In the genomic region with DNA sequence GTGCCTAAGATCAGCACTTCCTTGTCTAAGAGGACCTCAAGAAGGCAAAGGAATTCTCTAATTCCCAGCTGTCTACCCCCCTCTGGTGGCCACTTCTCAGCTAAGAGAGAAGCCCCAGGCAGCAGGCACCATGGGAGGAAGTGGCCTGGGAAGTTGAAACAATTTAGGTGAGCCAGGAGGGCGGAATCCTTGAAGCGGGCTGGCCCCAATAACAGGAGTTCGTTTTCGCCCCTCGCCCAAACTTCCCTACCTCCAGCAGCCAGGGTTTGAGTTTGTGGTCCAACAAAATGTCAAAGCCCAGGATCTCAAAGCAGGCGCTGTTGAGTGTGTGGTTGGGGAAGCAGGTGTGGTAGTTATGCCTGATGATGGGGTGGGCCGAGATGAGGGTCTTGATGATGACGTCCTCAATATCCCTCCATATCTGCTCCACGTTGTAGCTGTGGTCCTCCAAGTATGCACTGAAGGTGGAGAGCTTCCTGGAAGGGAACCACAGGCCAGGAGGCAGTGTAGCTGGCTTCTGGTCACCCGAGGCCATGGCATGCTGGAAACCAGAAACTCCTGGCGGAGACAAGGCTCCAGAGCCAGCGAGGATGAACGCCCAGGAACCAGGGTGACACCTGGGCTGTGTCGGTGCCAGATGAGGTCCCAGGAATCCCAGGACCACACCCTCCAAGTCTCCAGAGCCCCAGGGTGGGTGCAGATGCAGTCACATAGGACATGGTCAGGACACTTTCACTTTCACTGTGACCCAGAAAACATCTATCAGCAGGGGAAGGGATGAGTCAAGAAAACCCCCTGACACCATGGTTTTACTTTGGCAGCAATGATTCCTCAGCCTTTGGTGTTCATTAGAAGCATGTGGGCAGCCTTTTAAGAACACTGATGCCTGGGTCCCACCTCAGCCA, we compare ENCODE assay signal across 1 cellular context.
TF ChIP-seq lines count a peak whose summit lies in the region.

No MANE protein-coding gene starts in this region.

TF ChIP-seq in HepG2, 621 proteins besides CTCF, POLR2A, EP300 and RAD21 (continued from another document and continues in another):
- TF ChIP-seq, protein P1, sequence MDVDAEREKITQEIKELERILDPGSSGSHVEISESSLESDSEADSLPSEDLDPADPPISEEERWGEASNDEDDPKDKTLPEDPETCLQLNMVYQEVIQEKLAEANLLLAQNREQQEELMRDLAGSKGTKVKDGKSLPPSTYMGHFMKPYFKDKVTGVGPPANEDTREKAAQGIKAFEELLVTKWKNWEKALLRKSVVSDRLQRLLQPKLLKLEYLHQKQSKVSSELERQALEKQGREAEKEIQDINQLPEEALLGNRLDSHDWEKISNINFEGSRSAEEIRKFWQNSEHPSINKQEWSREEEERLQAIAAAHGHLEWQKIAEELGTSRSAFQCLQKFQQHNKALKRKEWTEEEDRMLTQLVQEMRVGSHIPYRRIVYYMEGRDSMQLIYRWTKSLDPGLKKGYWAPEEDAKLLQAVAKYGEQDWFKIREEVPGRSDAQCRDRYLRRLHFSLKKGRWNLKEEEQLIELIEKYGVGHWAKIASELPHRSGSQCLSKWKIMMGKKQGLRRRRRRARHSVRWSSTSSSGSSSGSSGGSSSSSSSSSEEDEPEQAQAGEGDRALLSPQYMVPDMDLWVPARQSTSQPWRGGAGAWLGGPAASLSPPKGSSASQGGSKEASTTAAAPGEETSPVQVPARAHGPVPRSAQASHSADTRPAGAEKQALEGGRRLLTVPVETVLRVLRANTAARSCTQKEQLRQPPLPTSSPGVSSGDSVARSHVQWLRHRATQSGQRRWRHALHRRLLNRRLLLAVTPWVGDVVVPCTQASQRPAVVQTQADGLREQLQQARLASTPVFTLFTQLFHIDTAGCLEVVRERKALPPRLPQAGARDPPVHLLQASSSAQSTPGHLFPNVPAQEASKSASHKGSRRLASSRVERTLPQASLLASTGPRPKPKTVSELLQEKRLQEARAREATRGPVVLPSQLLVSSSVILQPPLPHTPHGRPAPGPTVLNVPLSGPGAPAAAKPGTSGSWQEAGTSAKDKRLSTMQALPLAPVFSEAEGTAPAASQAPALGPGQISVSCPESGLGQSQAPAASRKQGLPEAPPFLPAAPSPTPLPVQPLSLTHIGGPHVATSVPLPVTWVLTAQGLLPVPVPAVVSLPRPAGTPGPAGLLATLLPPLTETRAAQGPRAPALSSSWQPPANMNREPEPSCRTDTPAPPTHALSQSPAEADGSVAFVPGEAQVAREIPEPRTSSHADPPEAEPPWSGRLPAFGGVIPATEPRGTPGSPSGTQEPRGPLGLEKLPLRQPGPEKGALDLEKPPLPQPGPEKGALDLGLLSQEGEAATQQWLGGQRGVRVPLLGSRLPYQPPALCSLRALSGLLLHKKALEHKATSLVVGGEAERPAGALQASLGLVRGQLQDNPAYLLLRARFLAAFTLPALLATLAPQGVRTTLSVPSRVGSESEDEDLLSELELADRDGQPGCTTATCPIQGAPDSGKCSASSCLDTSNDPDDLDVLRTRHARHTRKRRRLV (CRISPR knock-in tag; IDR thresholded peaks at IDR 0.05): no peak
- TF ChIP-seq, protein P2, sequence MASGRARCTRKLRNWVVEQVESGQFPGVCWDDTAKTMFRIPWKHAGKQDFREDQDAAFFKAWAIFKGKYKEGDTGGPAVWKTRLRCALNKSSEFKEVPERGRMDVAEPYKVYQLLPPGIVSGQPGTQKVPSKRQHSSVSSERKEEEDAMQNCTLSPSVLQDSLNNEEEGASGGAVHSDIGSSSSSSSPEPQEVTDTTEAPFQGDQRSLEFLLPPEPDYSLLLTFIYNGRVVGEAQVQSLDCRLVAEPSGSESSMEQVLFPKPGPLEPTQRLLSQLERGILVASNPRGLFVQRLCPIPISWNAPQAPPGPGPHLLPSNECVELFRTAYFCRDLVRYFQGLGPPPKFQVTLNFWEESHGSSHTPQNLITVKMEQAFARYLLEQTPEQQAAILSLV (CRISPR knock-in tag; IDR thresholded peaks at IDR 0.05; ENCODE audit: borderline replicate concordance): peak; percentile 60; the same call in 1 of the 2 replicates
- TF ChIP-seq MAFF (IDR thresholded peaks at IDR 0.05; ENCODE audit: low read depth, low read length) (no peak), HOXD1 (CRISPR knock-in tag; IDR thresholded peaks at IDR 0.05) (peak; percentile 7; the same call in 1 of the 2 replicates), ZNF747 (CRISPR knock-in tag; IDR thresholded peaks at IDR 0.05; ENCODE audit: borderline replicate concordance) (no peak), ZKSCAN8 (CRISPR knock-in tag; IDR thresholded peaks at IDR 0.05; ENCODE audit: borderline replicate concordance) (0 out of 2 replicates have a peak, but pooled peaks have one; percentile 17), PRMT3 (CRISPR knock-in tag; IDR thresholded peaks at IDR 0.05; ENCODE audit: borderline replicate concordance, low read depth) (peak; percentile 23; the same call in 1 of the 2 replicates), GATAD1 (CRISPR knock-in tag; IDR thresholded peaks at IDR 0.05) (peak; percentile 35; the same call in 1 of the 2 replicates), ZNF432 (CRISPR knock-in tag; IDR thresholded peaks at IDR 0.05; ENCODE audit: borderline replicate concordance) (no peak), ATAD3A (CRISPR knock-in tag; IDR thresholded peaks at IDR 0.05) (no peak), ZNF761 (CRISPR knock-in tag; conservative IDR thresholded peaks at IDR 0.05) (0 out of 2 replicates have a peak, but pooled peaks have one; percentile 60), IKZF4 (CRISPR knock-in tag; IDR thresholded peaks at IDR 0.05; ENCODE audit: borderline replicate concordance, low read depth, not compliant biosample characterization) (peak; percentile 38), GTF2F1 (IDR thresholded peaks at IDR 0.05; ENCODE audit: low read length) (no peak), PAX8 (CRISPR knock-in tag; IDR thresholded peaks at IDR 0.05; ENCODE audit: borderline replicate concordance) (0 out of 2 replicates have a peak, but pooled peaks have one; percentile 66), ZNF773 (CRISPR knock-in tag; IDR thresholded peaks at IDR 0.05; ENCODE audit: borderline replicate concordance) (peak; percentile 56; the same call in 1 of the 2 replicates), ZC3H13 (CRISPR knock-in tag; IDR thresholded peaks at IDR 0.05) (no peak), GLI4 (CRISPR knock-in tag; IDR thresholded peaks at IDR 0.05; ENCODE audit: borderline replicate concordance) (peak; percentile 68), NCOR1 (IDR thresholded peaks at IDR 0.05; ENCODE audit: borderline replicate concordance, low read length) (no peak), CBFB (CRISPR knock-in tag; IDR thresholded peaks at IDR 0.05) (no peak), CENPT (CRISPR knock-in tag; IDR thresholded peaks at IDR 0.05; ENCODE audit: low read depth) (0 out of 2 replicates have a peak, but pooled peaks have one; percentile 46), ZNF260 (CRISPR knock-in tag; IDR thresholded peaks at IDR 0.05; ENCODE audit: borderline replicate concordance, low read depth) (no peak), KLF9 (CRISPR knock-in tag; IDR thresholded peaks at IDR 0.05; ENCODE audit: low read depth) (no peak)
- TF ChIP-seq, protein P3, sequence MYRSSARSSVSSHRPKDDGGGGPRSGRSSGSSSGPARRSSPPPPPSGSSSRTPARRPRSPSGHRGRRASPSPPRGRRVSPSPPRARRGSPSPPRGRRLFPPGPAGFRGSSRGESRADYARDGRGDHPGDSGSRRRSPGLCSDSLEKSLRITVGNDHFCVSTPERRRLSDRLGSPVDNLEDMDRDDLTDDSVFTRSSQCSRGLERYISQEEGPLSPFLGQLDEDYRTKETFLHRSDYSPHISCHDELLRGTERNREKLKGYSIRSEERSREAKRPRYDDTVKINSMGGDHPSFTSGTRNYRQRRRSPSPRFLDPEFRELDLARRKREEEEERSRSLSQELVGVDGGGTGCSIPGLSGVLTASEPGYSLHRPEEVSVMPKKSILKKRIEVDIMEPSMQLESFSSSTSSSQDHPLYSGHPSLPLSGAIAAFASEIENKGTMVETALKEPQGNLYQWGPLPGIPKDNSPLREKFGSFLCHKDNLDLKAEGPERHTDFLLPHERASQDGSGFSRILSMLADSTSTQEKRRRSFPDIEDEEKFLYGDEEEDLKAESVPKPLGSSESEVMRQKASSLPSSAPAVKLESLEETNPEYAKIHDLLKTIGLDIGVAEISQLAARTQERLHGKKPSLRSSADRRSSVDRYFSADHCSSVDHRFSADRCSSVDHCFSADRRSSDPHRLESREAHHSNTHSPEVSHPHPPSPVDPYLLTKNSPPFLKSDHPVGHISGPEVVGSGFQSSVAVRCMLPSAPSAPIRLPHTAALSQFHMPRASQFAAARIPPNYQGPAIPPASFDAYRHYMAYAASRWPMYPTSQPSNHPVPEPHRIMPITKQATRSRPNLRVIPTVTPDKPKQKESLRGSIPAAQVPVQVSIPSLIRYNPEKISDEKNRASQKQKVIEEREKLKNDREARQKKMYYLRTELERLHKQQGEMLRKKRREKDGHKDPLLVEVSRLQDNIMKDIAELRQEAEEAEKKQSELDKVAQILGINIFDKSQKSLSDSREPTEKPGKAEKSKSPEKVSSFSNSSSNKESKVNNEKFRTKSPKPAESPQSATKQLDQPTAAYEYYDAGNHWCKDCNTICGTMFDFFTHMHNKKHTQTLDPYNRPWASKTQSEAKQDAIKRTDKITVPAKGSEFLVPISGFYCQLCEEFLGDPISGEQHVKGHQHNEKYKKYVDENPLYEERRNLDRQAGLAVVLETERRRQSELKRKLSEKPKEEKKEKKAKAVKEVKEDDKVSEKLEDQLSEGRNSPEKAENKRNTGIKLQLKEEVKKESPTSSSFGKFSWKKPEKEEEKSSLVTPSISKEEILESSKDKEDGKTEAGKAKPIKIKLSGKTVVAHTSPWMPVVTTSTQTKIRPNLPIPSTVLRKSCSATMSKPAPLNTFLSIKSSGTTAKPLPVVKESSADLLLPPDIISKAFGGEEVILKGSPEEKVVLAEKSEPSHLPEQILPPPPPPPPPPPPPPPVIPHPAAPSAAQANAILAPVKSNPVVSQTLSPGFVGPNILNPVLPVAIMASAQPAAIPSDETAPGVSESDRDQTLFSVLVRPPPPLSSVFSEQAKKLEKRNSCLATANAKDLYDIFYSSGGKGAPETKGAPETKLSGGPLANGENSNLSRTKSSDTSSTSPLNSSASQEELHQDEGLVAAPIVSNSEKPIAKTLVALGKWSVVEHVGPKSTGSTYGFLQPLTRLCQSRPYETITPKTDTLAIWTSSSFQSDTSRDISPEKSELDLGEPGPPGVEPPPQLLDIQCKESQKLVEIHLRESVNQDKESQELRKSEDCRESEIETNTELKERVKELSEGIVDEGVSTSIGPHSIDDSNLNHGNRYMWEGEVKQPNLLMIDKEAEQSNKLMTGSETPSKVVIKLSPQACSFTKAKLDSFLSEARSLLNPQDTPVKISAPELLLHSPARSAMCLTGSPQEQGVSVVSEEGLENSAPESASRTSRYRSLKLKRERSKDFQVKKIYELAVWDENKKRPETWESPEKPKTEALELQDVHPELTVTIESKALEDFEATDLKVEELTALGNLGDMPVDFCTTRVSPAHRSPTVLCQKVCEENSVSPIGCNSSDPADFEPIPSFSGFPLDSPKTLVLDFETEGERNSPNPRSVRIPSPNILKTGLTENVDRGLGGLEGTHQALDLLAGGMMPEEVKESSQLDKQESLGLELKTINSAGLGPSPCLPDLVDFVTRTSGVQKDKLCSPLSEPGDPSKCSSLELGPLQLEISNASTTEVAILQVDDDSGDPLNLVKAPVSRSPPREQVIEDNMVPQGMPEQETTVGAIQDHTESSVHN (CRISPR knock-in tag; IDR thresholded peaks at IDR 0.05): no peak
- TF ChIP-seq, protein P4, sequence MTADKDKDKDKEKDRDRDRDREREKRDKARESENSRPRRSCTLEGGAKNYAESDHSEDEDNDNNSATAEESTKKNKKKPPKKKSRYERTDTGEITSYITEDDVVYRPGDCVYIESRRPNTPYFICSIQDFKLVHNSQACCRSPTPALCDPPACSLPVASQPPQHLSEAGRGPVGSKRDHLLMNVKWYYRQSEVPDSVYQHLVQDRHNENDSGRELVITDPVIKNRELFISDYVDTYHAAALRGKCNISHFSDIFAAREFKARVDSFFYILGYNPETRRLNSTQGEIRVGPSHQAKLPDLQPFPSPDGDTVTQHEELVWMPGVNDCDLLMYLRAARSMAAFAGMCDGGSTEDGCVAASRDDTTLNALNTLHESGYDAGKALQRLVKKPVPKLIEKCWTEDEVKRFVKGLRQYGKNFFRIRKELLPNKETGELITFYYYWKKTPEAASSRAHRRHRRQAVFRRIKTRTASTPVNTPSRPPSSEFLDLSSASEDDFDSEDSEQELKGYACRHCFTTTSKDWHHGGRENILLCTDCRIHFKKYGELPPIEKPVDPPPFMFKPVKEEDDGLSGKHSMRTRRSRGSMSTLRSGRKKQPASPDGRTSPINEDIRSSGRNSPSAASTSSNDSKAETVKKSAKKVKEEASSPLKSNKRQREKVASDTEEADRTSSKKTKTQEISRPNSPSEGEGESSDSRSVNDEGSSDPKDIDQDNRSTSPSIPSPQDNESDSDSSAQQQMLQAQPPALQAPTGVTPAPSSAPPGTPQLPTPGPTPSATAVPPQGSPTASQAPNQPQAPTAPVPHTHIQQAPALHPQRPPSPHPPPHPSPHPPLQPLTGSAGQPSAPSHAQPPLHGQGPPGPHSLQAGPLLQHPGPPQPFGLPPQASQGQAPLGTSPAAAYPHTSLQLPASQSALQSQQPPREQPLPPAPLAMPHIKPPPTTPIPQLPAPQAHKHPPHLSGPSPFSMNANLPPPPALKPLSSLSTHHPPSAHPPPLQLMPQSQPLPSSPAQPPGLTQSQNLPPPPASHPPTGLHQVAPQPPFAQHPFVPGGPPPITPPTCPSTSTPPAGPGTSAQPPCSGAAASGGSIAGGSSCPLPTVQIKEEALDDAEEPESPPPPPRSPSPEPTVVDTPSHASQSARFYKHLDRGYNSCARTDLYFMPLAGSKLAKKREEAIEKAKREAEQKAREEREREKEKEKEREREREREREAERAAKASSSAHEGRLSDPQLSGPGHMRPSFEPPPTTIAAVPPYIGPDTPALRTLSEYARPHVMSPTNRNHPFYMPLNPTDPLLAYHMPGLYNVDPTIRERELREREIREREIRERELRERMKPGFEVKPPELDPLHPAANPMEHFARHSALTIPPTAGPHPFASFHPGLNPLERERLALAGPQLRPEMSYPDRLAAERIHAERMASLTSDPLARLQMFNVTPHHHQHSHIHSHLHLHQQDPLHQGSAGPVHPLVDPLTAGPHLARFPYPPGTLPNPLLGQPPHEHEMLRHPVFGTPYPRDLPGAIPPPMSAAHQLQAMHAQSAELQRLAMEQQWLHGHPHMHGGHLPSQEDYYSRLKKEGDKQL (CRISPR knock-in tag; IDR thresholded peaks at IDR 0.05; ENCODE audit: low read depth): no peak
- TF ChIP-seq, protein P5, sequence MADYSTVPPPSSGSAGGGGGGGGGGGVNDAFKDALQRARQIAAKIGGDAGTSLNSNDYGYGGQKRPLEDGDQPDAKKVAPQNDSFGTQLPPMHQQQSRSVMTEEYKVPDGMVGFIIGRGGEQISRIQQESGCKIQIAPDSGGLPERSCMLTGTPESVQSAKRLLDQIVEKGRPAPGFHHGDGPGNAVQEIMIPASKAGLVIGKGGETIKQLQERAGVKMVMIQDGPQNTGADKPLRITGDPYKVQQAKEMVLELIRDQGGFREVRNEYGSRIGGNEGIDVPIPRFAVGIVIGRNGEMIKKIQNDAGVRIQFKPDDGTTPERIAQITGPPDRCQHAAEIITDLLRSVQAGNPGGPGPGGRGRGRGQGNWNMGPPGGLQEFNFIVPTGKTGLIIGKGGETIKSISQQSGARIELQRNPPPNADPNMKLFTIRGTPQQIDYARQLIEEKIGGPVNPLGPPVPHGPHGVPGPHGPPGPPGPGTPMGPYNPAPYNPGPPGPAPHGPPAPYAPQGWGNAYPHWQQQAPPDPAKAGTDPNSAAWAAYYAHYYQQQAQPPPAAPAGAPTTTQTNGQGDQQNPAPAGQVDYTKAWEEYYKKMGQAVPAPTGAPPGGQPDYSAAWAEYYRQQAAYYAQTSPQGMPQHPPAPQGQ (CRISPR knock-in tag; IDR thresholded peaks at IDR 0.05; ENCODE audit: borderline replicate concordance): 0 out of 2 replicates have a peak, but pooled peaks have one; percentile 82
